Comparison of ENCODE assay signal across 1 cellular context in genomic region chr20:43492101-43492500, GRCh38.
TF ChIP-seq lines count a peak whose summit lies in the region.

No MANE protein-coding gene starts in this region.

TF ChIP-seq in GM12878, 131 proteins besides CTCF, POLR2A, EP300 and RAD21 (continued from another document):
- peak; percentile 64 for TF ChIP-seq SKIL (IDR thresholded peaks at IDR 0.05; ENCODE audit: low read depth, poor library complexity, severe bottlenecking)
- no peak for TF ChIP-seq ZZZ3 (IDR thresholded peaks at IDR 0.05; ENCODE audit: control insufficient read depth, insufficient read length, low read depth)
- peak; percentile 91 for TF ChIP-seq IRF4 (IDR thresholded peaks at IDR 0.05; ENCODE audit: low read depth, low read length)
- peak; percentile 86 for TF ChIP-seq CREB1 (IDR thresholded peaks at IDR 0.05; ENCODE audit: low read depth)
- TF ChIP-seq ATF7 (IDR thresholded peaks at IDR 0.05; ENCODE audit: low read depth), result peak; percentile 17; the same call in 1 of the 2 replicates
- peak; percentile 95 for TF ChIP-seq RUNX3 (IDR thresholded peaks at IDR 0.05; ENCODE audit: low read length)
- TF ChIP-seq, protein P1, sequence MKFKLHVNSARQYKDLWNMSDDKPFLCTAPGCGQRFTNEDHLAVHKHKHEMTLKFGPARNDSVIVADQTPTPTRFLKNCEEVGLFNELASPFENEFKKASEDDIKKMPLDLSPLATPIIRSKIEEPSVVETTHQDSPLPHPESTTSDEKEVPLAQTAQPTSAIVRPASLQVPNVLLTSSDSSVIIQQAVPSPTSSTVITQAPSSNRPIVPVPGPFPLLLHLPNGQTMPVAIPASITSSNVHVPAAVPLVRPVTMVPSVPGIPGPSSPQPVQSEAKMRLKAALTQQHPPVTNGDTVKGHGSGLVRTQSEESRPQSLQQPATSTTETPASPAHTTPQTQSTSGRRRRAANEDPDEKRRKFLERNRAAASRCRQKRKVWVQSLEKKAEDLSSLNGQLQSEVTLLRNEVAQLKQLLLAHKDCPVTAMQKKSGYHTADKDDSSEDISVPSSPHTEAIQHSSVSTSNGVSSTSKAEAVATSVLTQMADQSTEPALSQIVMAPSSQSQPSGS (IDR thresholded peaks at IDR 0.05; ENCODE audit: low read length), result 0 out of 2 replicates have a peak, but pooled peaks have one; percentile 31
- no peak for TF ChIP-seq CEBPZ (IDR thresholded peaks at IDR 0.05; ENCODE audit: low read depth, low read length)
- TF ChIP-seq DPF2 (IDR thresholded peaks at IDR 0.05), result 0 out of 2 replicates have a peak, but pooled peaks have one; percentile 19
- TF ChIP-seq, protein P2, sequence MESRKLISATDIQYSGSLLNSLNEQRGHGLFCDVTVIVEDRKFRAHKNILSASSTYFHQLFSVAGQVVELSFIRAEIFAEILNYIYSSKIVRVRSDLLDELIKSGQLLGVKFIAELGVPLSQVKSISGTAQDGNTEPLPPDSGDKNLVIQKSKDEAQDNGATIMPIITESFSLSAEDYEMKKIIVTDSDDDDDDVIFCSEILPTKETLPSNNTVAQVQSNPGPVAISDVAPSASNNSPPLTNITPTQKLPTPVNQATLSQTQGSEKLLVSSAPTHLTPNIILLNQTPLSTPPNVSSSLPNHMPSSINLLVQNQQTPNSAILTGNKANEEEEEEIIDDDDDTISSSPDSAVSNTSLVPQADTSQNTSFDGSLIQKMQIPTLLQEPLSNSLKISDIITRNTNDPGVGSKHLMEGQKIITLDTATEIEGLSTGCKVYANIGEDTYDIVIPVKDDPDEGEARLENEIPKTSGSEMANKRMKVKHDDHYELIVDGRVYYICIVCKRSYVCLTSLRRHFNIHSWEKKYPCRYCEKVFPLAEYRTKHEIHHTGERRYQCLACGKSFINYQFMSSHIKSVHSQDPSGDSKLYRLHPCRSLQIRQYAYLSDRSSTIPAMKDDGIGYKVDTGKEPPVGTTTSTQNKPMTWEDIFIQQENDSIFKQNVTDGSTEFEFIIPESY (IDR thresholded peaks at IDR 0.05), result no peak
- TF ChIP-seq STAT1 (conservative IDR thresholded peaks at IDR 0.05), result no peak
- peak; percentile 52; the same call in 1 of the 2 replicates for TF ChIP-seq BCL11A (IDR thresholded peaks at IDR 0.05; ENCODE audit: low read depth, low read length)
- 0 out of 2 replicates have a peak, but pooled peaks have one; percentile 28 for TF ChIP-seq ZNF687 (IDR thresholded peaks at IDR 0.05)
- TF ChIP-seq ASH2L (IDR thresholded peaks at IDR 0.05; ENCODE audit: borderline replicate concordance, low read depth), result no peak
- no peak for TF ChIP-seq SIN3A (IDR thresholded peaks at IDR 0.05; ENCODE audit: low read depth, low read length)
- TF ChIP-seq EED (IDR thresholded peaks at IDR 0.05; ENCODE audit: low read depth), result no peak
- TF ChIP-seq IKZF2 (IDR thresholded peaks at IDR 0.05), result 0 out of 4 replicates have a peak, but pooled peaks of 1 of the 2 experiments have one; percentile 25
- TF ChIP-seq, protein P3, sequence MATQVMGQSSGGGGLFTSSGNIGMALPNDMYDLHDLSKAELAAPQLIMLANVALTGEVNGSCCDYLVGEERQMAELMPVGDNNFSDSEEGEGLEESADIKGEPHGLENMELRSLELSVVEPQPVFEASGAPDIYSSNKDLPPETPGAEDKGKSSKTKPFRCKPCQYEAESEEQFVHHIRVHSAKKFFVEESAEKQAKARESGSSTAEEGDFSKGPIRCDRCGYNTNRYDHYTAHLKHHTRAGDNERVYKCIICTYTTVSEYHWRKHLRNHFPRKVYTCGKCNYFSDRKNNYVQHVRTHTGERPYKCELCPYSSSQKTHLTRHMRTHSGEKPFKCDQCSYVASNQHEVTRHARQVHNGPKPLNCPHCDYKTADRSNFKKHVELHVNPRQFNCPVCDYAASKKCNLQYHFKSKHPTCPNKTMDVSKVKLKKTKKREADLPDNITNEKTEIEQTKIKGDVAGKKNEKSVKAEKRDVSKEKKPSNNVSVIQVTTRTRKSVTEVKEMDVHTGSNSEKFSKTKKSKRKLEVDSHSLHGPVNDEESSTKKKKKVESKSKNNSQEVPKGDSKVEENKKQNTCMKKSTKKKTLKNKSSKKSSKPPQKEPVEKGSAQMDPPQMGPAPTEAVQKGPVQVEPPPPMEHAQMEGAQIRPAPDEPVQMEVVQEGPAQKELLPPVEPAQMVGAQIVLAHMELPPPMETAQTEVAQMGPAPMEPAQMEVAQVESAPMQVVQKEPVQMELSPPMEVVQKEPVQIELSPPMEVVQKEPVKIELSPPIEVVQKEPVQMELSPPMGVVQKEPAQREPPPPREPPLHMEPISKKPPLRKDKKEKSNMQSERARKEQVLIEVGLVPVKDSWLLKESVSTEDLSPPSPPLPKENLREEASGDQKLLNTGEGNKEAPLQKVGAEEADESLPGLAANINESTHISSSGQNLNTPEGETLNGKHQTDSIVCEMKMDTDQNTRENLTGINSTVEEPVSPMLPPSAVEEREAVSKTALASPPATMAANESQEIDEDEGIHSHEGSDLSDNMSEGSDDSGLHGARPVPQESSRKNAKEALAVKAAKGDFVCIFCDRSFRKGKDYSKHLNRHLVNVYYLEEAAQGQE (IDR thresholded peaks at IDR 0.05; ENCODE audit: low read depth, low read length), result no peak
- peak; percentile 35; the same call in 1 of the 2 replicates for TF ChIP-seq FOXM1 (IDR thresholded peaks at IDR 0.05; ENCODE audit: low read depth, low read length)
- no peak for TF ChIP-seq ZSCAN29 (IDR thresholded peaks at IDR 0.05)
- TF ChIP-seq, protein P4, sequence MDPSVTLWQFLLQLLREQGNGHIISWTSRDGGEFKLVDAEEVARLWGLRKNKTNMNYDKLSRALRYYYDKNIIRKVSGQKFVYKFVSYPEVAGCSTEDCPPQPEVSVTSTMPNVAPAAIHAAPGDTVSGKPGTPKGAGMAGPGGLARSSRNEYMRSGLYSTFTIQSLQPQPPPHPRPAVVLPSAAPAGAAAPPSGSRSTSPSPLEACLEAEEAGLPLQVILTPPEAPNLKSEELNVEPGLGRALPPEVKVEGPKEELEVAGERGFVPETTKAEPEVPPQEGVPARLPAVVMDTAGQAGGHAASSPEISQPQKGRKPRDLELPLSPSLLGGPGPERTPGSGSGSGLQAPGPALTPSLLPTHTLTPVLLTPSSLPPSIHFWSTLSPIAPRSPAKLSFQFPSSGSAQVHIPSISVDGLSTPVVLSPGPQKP (IDR thresholded peaks at IDR 0.05; ENCODE audit: low read depth, low read length), result no peak
- TF ChIP-seq HDAC6 (IDR thresholded peaks at IDR 0.05; ENCODE audit: unreplicated experiment), result no peak
- no peak for TF ChIP-seq POLR2AphosphoS5 (IDR thresholded peaks at IDR 0.05; ENCODE audit: low read length)
- TF ChIP-seq, protein P5, sequence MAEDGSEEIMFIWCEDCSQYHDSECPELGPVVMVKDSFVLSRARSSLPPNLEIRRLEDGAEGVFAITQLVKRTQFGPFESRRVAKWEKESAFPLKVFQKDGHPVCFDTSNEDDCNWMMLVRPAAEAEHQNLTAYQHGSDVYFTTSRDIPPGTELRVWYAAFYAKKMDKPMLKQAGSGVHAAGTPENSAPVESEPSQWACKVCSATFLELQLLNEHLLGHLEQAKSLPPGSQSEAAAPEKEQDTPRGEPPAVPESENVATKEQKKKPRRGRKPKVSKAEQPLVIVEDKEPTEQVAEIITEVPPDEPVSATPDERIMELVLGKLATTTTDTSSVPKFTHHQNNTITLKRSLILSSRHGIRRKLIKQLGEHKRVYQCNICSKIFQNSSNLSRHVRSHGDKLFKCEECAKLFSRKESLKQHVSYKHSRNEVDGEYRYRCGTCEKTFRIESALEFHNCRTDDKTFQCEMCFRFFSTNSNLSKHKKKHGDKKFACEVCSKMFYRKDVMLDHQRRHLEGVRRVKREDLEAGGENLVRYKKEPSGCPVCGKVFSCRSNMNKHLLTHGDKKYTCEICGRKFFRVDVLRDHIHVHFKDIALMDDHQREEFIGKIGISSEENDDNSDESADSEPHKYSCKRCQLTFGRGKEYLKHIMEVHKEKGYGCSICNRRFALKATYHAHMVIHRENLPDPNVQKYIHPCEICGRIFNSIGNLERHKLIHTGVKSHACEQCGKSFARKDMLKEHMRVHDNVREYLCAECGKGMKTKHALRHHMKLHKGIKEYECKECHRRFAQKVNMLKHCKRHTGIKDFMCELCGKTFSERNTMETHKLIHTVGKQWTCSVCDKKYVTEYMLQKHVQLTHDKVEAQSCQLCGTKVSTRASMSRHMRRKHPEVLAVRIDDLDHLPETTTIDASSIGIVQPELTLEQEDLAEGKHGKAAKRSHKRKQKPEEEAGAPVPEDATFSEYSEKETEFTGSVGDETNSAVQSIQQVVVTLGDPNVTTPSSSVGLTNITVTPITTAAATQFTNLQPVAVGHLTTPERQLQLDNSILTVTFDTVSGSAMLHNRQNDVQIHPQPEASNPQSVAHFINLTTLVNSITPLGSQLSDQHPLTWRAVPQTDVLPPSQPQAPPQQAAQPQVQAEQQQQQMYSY (CRISPR knock-in tag; IDR thresholded peaks at IDR 0.05), result no peak
- peak; percentile 28 to 88; a peak in 3 of 4 replicates for TF ChIP-seq SRF (IDR thresholded peaks at IDR 0.05; ENCODE audit: low read depth in 2 of 2, low read length in 2 of 2)
- TF ChIP-seq MTA2 (IDR thresholded peaks at IDR 0.05; ENCODE audit: low read depth), result peak; percentile 57; the same call in 1 of the 2 replicates
- TF ChIP-seq NFIC (IDR thresholded peaks at IDR 0.05; ENCODE audit: low read depth, low read length), result peak; percentile 28; the same call in 1 of the 2 replicates
- TF ChIP-seq, protein P6, sequence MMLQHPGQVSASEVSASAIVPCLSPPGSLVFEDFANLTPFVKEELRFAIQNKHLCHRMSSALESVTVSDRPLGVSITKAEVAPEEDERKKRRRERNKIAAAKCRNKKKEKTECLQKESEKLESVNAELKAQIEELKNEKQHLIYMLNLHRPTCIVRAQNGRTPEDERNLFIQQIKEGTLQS (IDR thresholded peaks at IDR 0.05; ENCODE audit: borderline replicate concordance, extremely low read depth, low read depth, low read length), result no peak
- TF ChIP-seq NRF1 (conservative IDR thresholded peaks at IDR 0.05; ENCODE audit: low read depth, low read length), result no peak
- TF ChIP-seq MTA3 (IDR thresholded peaks at IDR 0.05; ENCODE audit: borderline replicate concordance, low read length), result no peak
- TF ChIP-seq CREM (IDR thresholded peaks at IDR 0.05; ENCODE audit: low read depth), result peak; percentile 58; the same call in 1 of the 2 replicates
- no peak for TF ChIP-seq FOS (IDR thresholded peaks at IDR 0.05; ENCODE audit: borderline replicate concordance, extremely low read depth, insufficient read length)
- TF ChIP-seq SMARCA5 (IDR thresholded peaks at IDR 0.05), result no peak
- no peak for TF ChIP-seq TAF1 (IDR thresholded peaks at IDR 0.05; ENCODE audit: borderline replicate concordance, low read depth, low read length)
- peak; percentile 81 for TF ChIP-seq JUNB (IDR thresholded peaks at IDR 0.05)
- no peak for TF ChIP-seq CHD4 (IDR thresholded peaks at IDR 0.05)
